In the genomic region with DNA sequence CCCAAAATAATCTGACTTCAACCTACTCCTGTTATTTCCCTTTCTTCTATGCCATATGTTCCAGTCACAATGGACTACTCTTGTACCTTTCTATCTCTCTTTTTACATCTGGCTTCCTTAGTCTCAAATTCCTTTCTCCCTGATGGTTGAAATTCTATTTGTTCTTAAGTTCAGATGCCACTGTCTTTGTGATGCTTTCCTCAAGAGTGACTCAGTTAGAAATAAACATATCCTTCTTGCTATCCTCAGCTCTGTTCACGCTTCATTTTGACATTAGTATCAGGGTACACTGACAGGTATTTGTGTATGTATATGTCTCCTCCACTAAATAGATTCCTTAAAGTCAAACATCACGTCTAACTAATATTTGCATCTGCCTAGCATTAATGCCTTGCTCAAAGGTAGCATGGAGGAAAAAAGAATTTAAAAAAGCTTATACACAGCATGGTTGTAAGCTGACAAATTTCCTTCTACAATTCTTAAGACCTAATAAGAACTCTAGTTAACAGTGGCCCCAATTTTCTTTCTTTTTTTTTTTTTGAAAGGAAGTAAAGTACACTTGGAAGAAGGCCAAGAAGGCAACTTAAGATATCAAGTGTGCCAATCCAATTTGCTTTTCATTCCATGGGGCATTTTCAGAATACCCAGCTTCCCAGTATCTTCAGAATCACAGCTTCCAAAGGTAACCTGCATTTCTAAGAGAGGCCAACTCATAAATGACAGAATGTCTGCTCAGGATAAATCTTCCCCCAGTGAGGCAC, we compare ENCODE assay signal across 1 cellular context.
TF ChIP-seq lines count a peak whose summit lies in the region.

No MANE protein-coding gene starts in this region.

TF ChIP-seq in IMR-90, 13 proteins besides CTCF, POLR2A, EP300 and RAD21:
- TF ChIP-seq BHLHE40 (IDR thresholded peaks at IDR 0.05; ENCODE audit: low read depth, low read length) (no peak), SMC3 (IDR thresholded peaks at IDR 0.05; ENCODE audit: low read depth, low read length) (no peak), CEBPB (IDR thresholded peaks at IDR 0.05; ENCODE audit: low read depth, low read length) (no peak), MAFK (IDR thresholded peaks at IDR 0.05; ENCODE audit: low read depth, low read length) (no peak), MAZ (IDR thresholded peaks at IDR 0.05; ENCODE audit: borderline replicate concordance, low read depth, low read length) (no peak), RCOR1 (IDR thresholded peaks at IDR 0.05; ENCODE audit: insufficient replicate concordance, low read length) (no peak), FOS (IDR thresholded peaks at IDR 0.05; ENCODE audit: low read depth, low read length) (no peak), CHD1 (IDR thresholded peaks at IDR 0.05; ENCODE audit: low read depth, low read length) (no peak), MXI1 (IDR thresholded peaks at IDR 0.05; ENCODE audit: borderline replicate concordance, low read depth, low read length) (no peak), NFE2L2 (IDR thresholded peaks at IDR 0.05; ENCODE audit: low read depth, low read length) (no peak), RFX5 (IDR thresholded peaks at IDR 0.05; ENCODE audit: low read depth, low read length) (no peak)
- TF ChIP-seq, protein P1, sequence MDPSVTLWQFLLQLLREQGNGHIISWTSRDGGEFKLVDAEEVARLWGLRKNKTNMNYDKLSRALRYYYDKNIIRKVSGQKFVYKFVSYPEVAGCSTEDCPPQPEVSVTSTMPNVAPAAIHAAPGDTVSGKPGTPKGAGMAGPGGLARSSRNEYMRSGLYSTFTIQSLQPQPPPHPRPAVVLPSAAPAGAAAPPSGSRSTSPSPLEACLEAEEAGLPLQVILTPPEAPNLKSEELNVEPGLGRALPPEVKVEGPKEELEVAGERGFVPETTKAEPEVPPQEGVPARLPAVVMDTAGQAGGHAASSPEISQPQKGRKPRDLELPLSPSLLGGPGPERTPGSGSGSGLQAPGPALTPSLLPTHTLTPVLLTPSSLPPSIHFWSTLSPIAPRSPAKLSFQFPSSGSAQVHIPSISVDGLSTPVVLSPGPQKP (IDR thresholded peaks at IDR 0.05; ENCODE audit: borderline replicate concordance, low read depth, low read length), result no peak
- TF ChIP-seq, protein P2, sequence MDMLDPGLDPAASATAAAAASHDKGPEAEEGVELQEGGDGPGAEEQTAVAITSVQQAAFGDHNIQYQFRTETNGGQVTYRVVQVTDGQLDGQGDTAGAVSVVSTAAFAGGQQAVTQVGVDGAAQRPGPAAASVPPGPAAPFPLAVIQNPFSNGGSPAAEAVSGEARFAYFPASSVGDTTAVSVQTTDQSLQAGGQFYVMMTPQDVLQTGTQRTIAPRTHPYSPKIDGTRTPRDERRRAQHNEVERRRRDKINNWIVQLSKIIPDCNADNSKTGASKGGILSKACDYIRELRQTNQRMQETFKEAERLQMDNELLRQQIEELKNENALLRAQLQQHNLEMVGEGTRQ (IDR thresholded peaks at IDR 0.05; ENCODE audit: low read depth, low read length), result no peak
